ENCODE assay signal across 8 cellular contexts in genomic region chr22:22207845-22208564, GRCh38. TPM values are rescaled to one million over a fixed set of nuclear protein-coding genes. Genes with fewer than 3 reads are reported as not detected.
DNase-seq lines count a peak whose midpoint lies in the region; ATAC-seq and TF ChIP-seq lines count a peak whose summit lies in the region.

No MANE protein-coding gene starts in this region.

- no peaks in the 10 kb centered on the region for H3K36me3 ChIP-seq in GM23338 (ENCODE audit: insufficient read depth)

- no peak overlapping the region for H2AFZ ChIP-seq in GM23338

- intact Hi-C loops in left cardiac atrium (cut with DNase I), result no loop called here

- H4K20me1 ChIP-seq in GM23338 (replicated peaks; ENCODE audit: insufficient read depth), result peaks cover 4% of the 10 kb centered on the region; the same call in 1 of the 2 replicates

- in situ Hi-C loops in SK-MEL-5 (cut with HindIII; ENCODE audit: low pct_unique_long_range_greater_than_20kb, low sequenced_read_pairs), result no loop called here

- no peaks in the 10 kb centered on the region for H3K4me1 ChIP-seq in GM23338 (ENCODE audit: insufficient read depth)

- H3K4me2 ChIP-seq in GM23338, result no peak overlapping the region

- H3K4me3 ChIP-seq in GM23338, result no peak overlapping the region

- peak; percentile 75 for DNase-seq in GM03348 (ENCODE audit: low spot score)
- DNase-seq in GM23338 (ENCODE audit: low spot score), result peak; percentile 87
- DNase-seq in LHCN-M2 (ENCODE audit: low read depth), result peak; percentile 60
- peak; percentile 86 for DNase-seq in SK-MEL-5 (ENCODE audit: low read depth, low spot score)
- peak; percentile 81 for DNase-seq in activated naive CD4-positive, alpha-beta T cell treated with Interleukin-2 at 50 U/mL for 16 hours
- DNase-seq in left cardiac atrium, result peak; percentile 62
- peak; percentile 21 for DNase-seq in smooth muscle cell of the brain vasculature (ENCODE audit: low read depth, low spot score)
- DNase-seq in NCI-H128 (lab: John Stamatoyannopoulos, UW; ENCODE audit: unreplicated experiment), result no peak

- no peaks in the 10 kb centered on the region for H3K4me1 Mint-ChIP-seq in GM23338

- no peaks in the 10 kb centered on the region; the same call in 2 of the 3 replicates for H3K9me3 Mint-ChIP-seq in GM23338

- no peaks in the 10 kb centered on the region for H3F3A ChIP-seq in GM23338 (replicated peaks; ENCODE audit: low read depth)

- TF ChIP-seq CTCF in GM23338 (conservative IDR thresholded peaks at IDR 0.05; ENCODE audit: low read depth in 2 of 2), result peak; percentile 65 to 67

- H3K27ac Mint-ChIP-seq in GM23338, result no peak overlapping the region

- peaks cover 100% of the 10 kb centered on the region for H3K27me3 ChIP-seq in GM23338 (ENCODE audit: insufficient read depth)

- peaks cover 94% of the 10 kb centered on the region for H3K27me3 Mint-ChIP-seq in GM23338 (ENCODE audit: insufficient read depth, low read depth, poor library complexity)

- ATAC-seq in GM23338, result peak; percentile 90
- peak; percentile 47 to 75 for ATAC-seq in left cardiac atrium

- H3K79me2 ChIP-seq in GM23338 (replicated peaks; ENCODE audit: insufficient read depth), result no peaks in the 10 kb centered on the region

- H3K4me3 Mint-ChIP-seq in GM23338, result no peak overlapping the region

- H3K36me3 Mint-ChIP-seq in GM23338 (ENCODE audit: low read depth), result no peaks in the 10 kb centered on the region

- no peak overlapping the region for H3K27ac ChIP-seq in GM23338 (ENCODE audit: low read depth)

- H3K9me2 ChIP-seq in GM23338 (ENCODE audit: insufficient read depth), result no peaks in the 10 kb centered on the region

TF ChIP-seq in GM23338, 12 proteins besides CTCF, POLR2A, EP300 and RAD21:
- no peak for TF ChIP-seq NANOG (IDR thresholded peaks at IDR 0.05; ENCODE audit: borderline replicate concordance)
- no peak for TF ChIP-seq EZH2 (IDR thresholded peaks at IDR 0.05; ENCODE audit: low read depth, unreplicated experiment)
- TF ChIP-seq, protein P1, sequence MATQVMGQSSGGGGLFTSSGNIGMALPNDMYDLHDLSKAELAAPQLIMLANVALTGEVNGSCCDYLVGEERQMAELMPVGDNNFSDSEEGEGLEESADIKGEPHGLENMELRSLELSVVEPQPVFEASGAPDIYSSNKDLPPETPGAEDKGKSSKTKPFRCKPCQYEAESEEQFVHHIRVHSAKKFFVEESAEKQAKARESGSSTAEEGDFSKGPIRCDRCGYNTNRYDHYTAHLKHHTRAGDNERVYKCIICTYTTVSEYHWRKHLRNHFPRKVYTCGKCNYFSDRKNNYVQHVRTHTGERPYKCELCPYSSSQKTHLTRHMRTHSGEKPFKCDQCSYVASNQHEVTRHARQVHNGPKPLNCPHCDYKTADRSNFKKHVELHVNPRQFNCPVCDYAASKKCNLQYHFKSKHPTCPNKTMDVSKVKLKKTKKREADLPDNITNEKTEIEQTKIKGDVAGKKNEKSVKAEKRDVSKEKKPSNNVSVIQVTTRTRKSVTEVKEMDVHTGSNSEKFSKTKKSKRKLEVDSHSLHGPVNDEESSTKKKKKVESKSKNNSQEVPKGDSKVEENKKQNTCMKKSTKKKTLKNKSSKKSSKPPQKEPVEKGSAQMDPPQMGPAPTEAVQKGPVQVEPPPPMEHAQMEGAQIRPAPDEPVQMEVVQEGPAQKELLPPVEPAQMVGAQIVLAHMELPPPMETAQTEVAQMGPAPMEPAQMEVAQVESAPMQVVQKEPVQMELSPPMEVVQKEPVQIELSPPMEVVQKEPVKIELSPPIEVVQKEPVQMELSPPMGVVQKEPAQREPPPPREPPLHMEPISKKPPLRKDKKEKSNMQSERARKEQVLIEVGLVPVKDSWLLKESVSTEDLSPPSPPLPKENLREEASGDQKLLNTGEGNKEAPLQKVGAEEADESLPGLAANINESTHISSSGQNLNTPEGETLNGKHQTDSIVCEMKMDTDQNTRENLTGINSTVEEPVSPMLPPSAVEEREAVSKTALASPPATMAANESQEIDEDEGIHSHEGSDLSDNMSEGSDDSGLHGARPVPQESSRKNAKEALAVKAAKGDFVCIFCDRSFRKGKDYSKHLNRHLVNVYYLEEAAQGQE (IDR thresholded peaks at IDR 0.05; ENCODE audit: unreplicated experiment), result no peak
- TF ChIP-seq ZNF331 (CRISPR knock-in tag; IDR thresholded peaks at IDR 0.05; ENCODE audit: low read depth), result no peak

RNA-seq across cellular contexts. Expression of gene VPREB1, which starts 36.6 kb away (rescaled TPM):
- total RNA-seq in GM23338 (2014; rRNA removed; shearing (Covaris generic)), result not detected in 2 replicates
- not detected in 2 replicates for polyA plus RNA-seq in GM23338 (2016; fragmentation: Nextera tagmentation; extraction: Ambion mirVana)
- total RNA-seq in LHCN-M2 (2014; rRNA removed) (not detected in 2 replicates), left cardiac atrium (not detected)
- polyA plus RNA-seq in LHCN-M2 (2012), result not detected
- not detected in 2 replicates for total RNA-seq in SK-MEL-5 (2014; rRNA removed; shearing (Covaris generic))
- not detected in 2 replicates for polyA plus RNA-seq in SK-MEL-5 (2015; cell fraction: cytosol; rRNA removed)
- polyA plus RNA-seq in SK-MEL-5 (2015; cell fraction: nucleus; rRNA removed), result not detected in 2 replicates
